In the genomic region with DNA sequence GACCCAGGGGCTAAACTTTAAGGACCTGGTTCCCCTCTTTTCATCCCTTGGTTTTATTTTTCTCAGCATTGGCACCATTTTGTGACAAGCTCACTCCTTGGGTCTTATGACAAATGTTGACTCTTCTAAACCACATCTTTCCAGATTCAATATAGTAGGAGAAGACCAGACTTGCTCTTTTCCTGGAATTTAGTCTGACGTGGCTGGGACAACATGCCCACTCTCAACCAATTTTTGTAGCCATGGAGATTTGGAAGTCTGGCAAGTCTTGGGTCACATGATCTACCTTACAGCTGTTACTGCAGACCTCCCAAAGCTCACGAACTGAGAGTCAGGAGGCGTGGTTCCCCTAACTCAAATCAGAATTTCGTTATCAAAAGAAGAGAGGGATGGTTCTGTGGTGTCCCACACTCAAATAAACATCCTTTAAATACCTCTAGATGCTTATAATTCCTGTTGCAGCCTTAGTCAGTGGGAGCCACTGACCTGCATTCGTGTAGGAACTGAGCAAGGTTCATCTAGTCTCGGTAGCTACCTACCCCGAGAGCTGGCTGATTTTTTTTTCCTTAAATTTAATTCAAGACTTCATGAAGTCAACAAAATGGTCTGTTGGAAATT, we compare ENCODE assay signal across 25 cellular contexts.
A peak's percentile ranks its signal among the peaks of the same experiment; 100 is the strongest.
DNase-seq lines count a peak whose midpoint lies in the region; ATAC-seq, FAIRE-seq and TF ChIP-seq lines count a peak whose summit lies in the region.
"Had no signal": no experiment of that assay in that cellular context is flagged by ENCODE, and none has a peak within 500 bp of the region (broad histone marks: within the 10 kb centered on the region; RNA-seq: fewer than 3 reads in every experiment).

No MANE protein-coding gene starts in this region.

- no peaks in the 10 kb centered on the region for H3K27me3 Mint-ChIP-seq in activated T-cell treated with anti-CD3 and anti-CD28 coated beads, Interleukin-2, amount 50 U/mL, for 72 hours (ENCODE audit: low read depth)
- H3K27me3 Mint-ChIP-seq in activated T-cell treated with anti-CD3 and anti-CD28 coated beads, Interleukin-2, amount 50 U/mL, for 24 hours: no peaks in the 10 kb centered on the region
- H3K27me3 Mint-ChIP-seq in T-helper 17 cell (no peaks in the 10 kb centered on the region), endodermal cell (ENCODE audit: insufficient read depth) (no peaks in the 10 kb centered on the region)
- H3K27me3 Mint-ChIP-seq: B cell had no signal

- H3K4me1 ChIP-seq in endodermal cell (ENCODE audit: control insufficient read depth, insufficient read depth, low read length) (peaks cover 7% of the 10 kb centered on the region), OCI-LY7 (ENCODE audit: insufficient read depth, low read length, poor library complexity, severe bottlenecking) (no peaks in the 10 kb centered on the region), pancreas (no peaks in the 10 kb centered on the region)
- H3K4me1 ChIP-seq: Caco-2 had no signal

- whole genome bisulfite sequencing in endodermal cell (ENCODE audit: insufficient coverage in 1 of 2, insufficient read length in 1 of 2), 2 experiments: 85 to 89% methylated on average over 4 to 7 of the region's 7 CpGs
- 82 to 87% methylated on average over 7 of the region's 7 CpGs for WGBS in pancreas, 2 donors

- H3K4me3 Mint-ChIP-seq in activated T-cell treated with anti-CD3 and anti-CD28 coated beads, Interleukin-2, amount 50 U/mL, for 72 hours: no peak overlapping the region
- H3K4me3 Mint-ChIP-seq in activated T-cell treated with anti-CD3 and anti-CD28 coated beads, Interleukin-2, amount 50 U/mL, for 24 hours: no peak overlapping the region
- H3K4me3 Mint-ChIP-seq in T-helper 17 cell (no peak overlapping the region), endodermal cell (no peak overlapping the region)
- no peak overlapping the region for H3K4me3 Mint-ChIP-seq in stimulated activated effector memory CD8-positive, alpha-beta T cell treated with anti-CD3 and anti-CD28 coated beads, Interleukin-12 subunit alpha, Interleukin-12 subunit beta, amount 100 ng/mL, for 72 hours
- H3K4me3 Mint-ChIP-seq: B cell; CD8-positive, alpha-beta T cell had no signal

- no peaks in the 10 kb centered on the region for H3K79me2 ChIP-seq in OCI-LY7 (ENCODE audit: insufficient read depth, low read depth, low read length)

- H3K27me3 ChIP-seq in endodermal cell (ENCODE audit: control insufficient read depth, insufficient read depth, low read length, poor library complexity, severe bottlenecking): no peaks in the 10 kb centered on the region
- H3K27me3 ChIP-seq in pancreas: no peaks in the 10 kb centered on the region

- H3K9me3 ChIP-seq in T-helper 17 cell (ENCODE audit: control insufficient read depth, low read length, poor library complexity, severe bottlenecking) (no peaks in the 10 kb centered on the region), endodermal cell (ENCODE audit: control insufficient read depth, low read length) (peaks cover 58% of the 10 kb centered on the region), OCI-LY7 (ENCODE audit: low read length) (0 out of 2 replicates have a peak, but pooled peaks cover 4% of the 10 kb centered on the region), pancreas (no peaks in the 10 kb centered on the region)
- H3K9me3 ChIP-seq: SK-N-SH had no signal

- POLR2A ChIA-PET in OCI-LY7 (lab: Charles Lee): no interaction called here

- peaks cover 14 to 20% of the 10 kb centered on the region in 2 donors for H3K36me3 Mint-ChIP-seq in activated T-cell treated with anti-CD3 and anti-CD28 coated beads, Interleukin-2, amount 50 U/mL, for 72 hours (ENCODE audit: insufficient read depth in 2 of 2)
- H3K36me3 Mint-ChIP-seq in activated T-cell treated with anti-CD3 and anti-CD28 coated beads, Interleukin-2, amount 50 U/mL, for 24 hours (ENCODE audit: low read depth): peaks cover 18% of the 10 kb centered on the region
- H3K36me3 Mint-ChIP-seq in T-helper 17 cell (ENCODE audit: low read depth) (peaks cover 3% of the 10 kb centered on the region), endodermal cell (ENCODE audit: low read depth) (peaks cover 14% of the 10 kb centered on the region)
- no peaks in the 10 kb centered on the region for H3K36me3 Mint-ChIP-seq in stimulated activated effector memory CD8-positive, alpha-beta T cell treated with anti-CD3 and anti-CD28 coated beads, Interleukin-12 subunit alpha, Interleukin-12 subunit beta, amount 100 ng/mL, for 72 hours

- ATAC-seq in activated T-cell treated with anti-CD3 and anti-CD28 coated beads, Interleukin-2, amount 50 U/mL, for 72 hours (replicated peaks in 1 of 2): peak; percentile 37 to 71
- no peak for ATAC-seq in T-helper 17 cell
- peak; percentile 87 for ATAC-seq in stimulated activated effector memory CD8-positive, alpha-beta T cell treated with anti-CD3 and anti-CD28 coated beads, Interleukin-12 subunit alpha, Interleukin-12 subunit beta, amount 100 ng/mL, for 72 hours
- ATAC-seq in HG03469 (IDR thresholded peaks at IDR 0.05; ENCODE audit: unreplicated experiment): no peak
- ATAC-seq in pancreas: no peak
- ATAC-seq: CD8-positive, alpha-beta T cell; Panc1 had no signal

- H3K4me2 ChIP-seq in OCI-LY7 (ENCODE audit: low read length): no peak overlapping the region
- H3K4me2 ChIP-seq: SK-N-SH had no signal

- H3K9me3 Mint-ChIP-seq in activated T-cell treated with anti-CD3 and anti-CD28 coated beads, Interleukin-2, amount 50 U/mL, for 72 hours: peaks cover 6 to 9% of the 10 kb centered on the region in 2 donors
- H3K9me3 Mint-ChIP-seq in activated T-cell treated with anti-CD3 and anti-CD28 coated beads, Interleukin-2, amount 50 U/mL, for 24 hours: peaks cover 16% of the 10 kb centered on the region
- H3K9me3 Mint-ChIP-seq in endodermal cell: peaks cover 45% of the 10 kb centered on the region
- peaks cover 6% of the 10 kb centered on the region for H3K9me3 Mint-ChIP-seq in stimulated activated effector memory CD8-positive, alpha-beta T cell treated with anti-CD3 and anti-CD28 coated beads, Interleukin-12 subunit alpha, Interleukin-12 subunit beta, amount 100 ng/mL, for 72 hours

- H3K36me3 ChIP-seq in endodermal cell (ENCODE audit: control insufficient read depth, insufficient read depth, low read length) (no peaks in the 10 kb centered on the region), OCI-LY7 (ENCODE audit: insufficient read depth, low read length) (no peaks in the 10 kb centered on the region), pancreas (no peaks in the 10 kb centered on the region)

- no peak overlapping the region for H2AFZ ChIP-seq in OCI-LY7 (ENCODE audit: low read length)

- no peak overlapping the region for H3K27ac ChIP-seq in endodermal cell (ENCODE audit: low read depth, low read length)
- H3K27ac ChIP-seq in OCI-LY7 (ENCODE audit: low read depth, low read length, poor library complexity, severe bottlenecking): no peak overlapping the region
- no peak overlapping the region for H3K27ac ChIP-seq in pancreas
- H3K27ac ChIP-seq: C4-2B had no signal

- H3K9ac ChIP-seq in endodermal cell (ENCODE audit: extremely low read depth, low read length, poor library complexity, severe bottlenecking): no peak overlapping the region
- H3K9ac ChIP-seq: SK-N-SH had no signal

- no TSS peak for BruUV-seq in OCI-LY7 (replicated peaks; lab: Mats Ljungman, UMichigan)

- DNase-seq in activated T-cell treated with anti-CD3 and anti-CD28 coated beads, Interleukin-2, amount 50 U/mL, for 72 hours: no peak
- DNase-seq in activated T-cell treated with anti-CD3 and anti-CD28 coated beads, Interleukin-2, amount 50 U/mL, for 24 hours: no peak
- no peak for DNase-seq in T-helper 17 cell
- no peak for DNase-seq in endodermal cell
- DNase-seq in stimulated activated effector memory CD8-positive, alpha-beta T cell treated with anti-CD3 and anti-CD28 coated beads, Interleukin-12 subunit alpha, Interleukin-12 subunit beta, amount 100 ng/mL, for 72 hours (ENCODE audit: low spot score in 2 of 2): no peak
- DNase-seq in OCI-LY7 (ENCODE audit: low spot score): no peak
- no peak for DNase-seq in pancreas
- DNase-seq: Caco-2; CD8-positive, alpha-beta T cell; DND-41; H7; KBM-7; NCI-H1105 treated with DMSO at 0.1 percent for 48 hours; NCI-H146; NCI-H1930; NCI-H2107; NCI-H446 treated with DMSO at 0.1 percent for 48 hours; NCI-H69; SIG-M5; SK-N-SH had no signal

- no peaks in the 10 kb centered on the region for H4K20me1 ChIP-seq in OCI-LY7 (ENCODE audit: insufficient read depth, low read length)

- TF ChIP-seq CTCF in endodermal cell (conservative IDR thresholded peaks at IDR 0.05): no peak
- no peak for TF ChIP-seq CTCF in OCI-LY7 (conservative IDR thresholded peaks at IDR 0.05; ENCODE audit: low read length)
- TF ChIP-seq CTCF in pancreas (IDR thresholded peaks at IDR 0.05): no peak

- H3K9me2 ChIP-seq in OCI-LY7 (ENCODE audit: insufficient read depth, low read length): no peaks in the 10 kb centered on the region
- H3K9me2 ChIP-seq: SK-N-SH had no signal

- peak overlapping the region; percentile 53 for H3K4me3 ChIP-seq in endodermal cell (ENCODE audit: low read length)
- no peak overlapping the region for H3K4me3 ChIP-seq in OCI-LY7 (ENCODE audit: low read depth, low read length, poor library complexity, severe bottlenecking)
- no peak overlapping the region for H3K4me3 ChIP-seq in pancreas

- H3K4me1 Mint-ChIP-seq in activated T-cell treated with anti-CD3 and anti-CD28 coated beads, Interleukin-2, amount 50 U/mL, for 72 hours (ENCODE audit: low read depth): peaks cover 9% of the 10 kb centered on the region
- peaks cover 23% of the 10 kb centered on the region for H3K4me1 Mint-ChIP-seq in activated T-cell treated with anti-CD3 and anti-CD28 coated beads, Interleukin-2, amount 50 U/mL, for 24 hours (ENCODE audit: low read depth)
- H3K4me1 Mint-ChIP-seq in T-helper 17 cell (peaks cover 14% of the 10 kb centered on the region), endodermal cell (peaks cover 16% of the 10 kb centered on the region)
- H3K4me1 Mint-ChIP-seq in stimulated activated effector memory CD8-positive, alpha-beta T cell treated with anti-CD3 and anti-CD28 coated beads, Interleukin-12 subunit alpha, Interleukin-12 subunit beta, amount 100 ng/mL, for 72 hours: peaks cover 39% of the 10 kb centered on the region
- H3K4me1 Mint-ChIP-seq: B cell had no signal

- CTCF ChIA-PET in OCI-LY7 (lab: Charles Lee; ENCODE audit: unreplicated experiment): no interaction called here

- H3K27ac Mint-ChIP-seq in activated T-cell treated with anti-CD3 and anti-CD28 coated beads, Interleukin-2, amount 50 U/mL, for 72 hours: peak overlapping the region; percentile 74
- H3K27ac Mint-ChIP-seq in activated T-cell treated with anti-CD3 and anti-CD28 coated beads, Interleukin-2, amount 50 U/mL, for 24 hours: no peak overlapping the region
- H3K27ac Mint-ChIP-seq in T-helper 17 cell (peak overlapping the region; percentile 32), endodermal cell (no peak overlapping the region)
- H3K27ac Mint-ChIP-seq in stimulated activated effector memory CD8-positive, alpha-beta T cell treated with anti-CD3 and anti-CD28 coated beads, Interleukin-12 subunit alpha, Interleukin-12 subunit beta, amount 100 ng/mL, for 72 hours: peak overlapping the region; percentile 80
- H3K27ac Mint-ChIP-seq: B cell; CD8-positive, alpha-beta T cell had no signal

- intact Hi-C loops in OCI-LY7 (cut with micrococcal nuclease; ENCODE audit: unreplicated experiment) (no loop called here), pancreas (cut with DNase I) (no loop called here)

- no peak for FAIRE-seq in pancreas (lab: Jason Lieb, UNC)
- FAIRE-seq: GM18507 had no signal

Comparison
In these comparisons a context has a peak if more than half of its experiments do, and no peak if none do; other contexts are left out.
1. H3K27ac Mint-ChIP-seq: peak in activated T-cell treated with anti-CD3 and anti-CD28 coated beads, Interleukin-2, amount 50 U/mL, for 72 hours (single experiment), T-helper 17 cell (single experiment) and stimulated activated effector memory CD8-positive, alpha-beta T cell treated with anti-CD3 and anti-CD28 coated beads, Interleukin-12 subunit alpha, Interleukin-12 subunit beta, amount 100 ng/mL, for 72 hours (single experiment); none in activated T-cell treated with anti-CD3 and anti-CD28 coated beads, Interleukin-2, amount 50 U/mL, for 24 hours (single experiment) and endodermal cell (single experiment).
2. ATAC-seq: peak in activated T-cell treated with anti-CD3 and anti-CD28 coated beads, Interleukin-2, amount 50 U/mL, for 72 hours (2 of 2) and stimulated activated effector memory CD8-positive, alpha-beta T cell treated with anti-CD3 and anti-CD28 coated beads, Interleukin-12 subunit alpha, Interleukin-12 subunit beta, amount 100 ng/mL, for 72 hours (single experiment); none in T-helper 17 cell (single experiment), HG03469 (single experiment) and pancreas (0 of 4).